In the genomic region with DNA sequence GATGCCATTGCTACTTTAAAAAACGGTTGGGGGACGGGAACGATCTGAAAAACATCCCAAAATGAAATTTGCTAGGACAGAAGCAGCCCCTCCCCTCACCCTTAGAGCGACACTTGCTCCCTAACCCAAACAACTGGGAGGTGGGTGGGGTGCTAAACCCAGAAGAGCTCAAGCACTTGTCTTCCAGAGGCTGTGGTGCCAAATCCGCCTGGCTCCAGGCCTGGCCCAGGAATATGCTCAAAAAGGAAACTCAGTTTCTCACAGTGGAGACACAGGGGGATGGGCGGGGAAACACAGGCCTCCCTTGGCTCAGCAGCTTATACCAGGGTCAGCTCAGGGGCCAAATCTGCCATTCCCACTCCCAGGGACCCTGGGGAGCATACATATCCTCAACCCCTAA, we compare ENCODE assay signal across 6 cellular contexts. TPM values are rescaled to one million over a fixed set of nuclear protein-coding genes. Genes with fewer than 3 reads are reported as not detected.
A peak's percentile ranks its signal among the peaks of the same experiment; 100 is the strongest.
DNase-seq lines count a peak whose midpoint lies in the region; ATAC-seq and TF ChIP-seq lines count a peak whose summit lies in the region.

No MANE protein-coding gene starts in this region.

- H3K36me3 ChIP-seq in transverse colon: peaks cover 0 to 7% (median 0%) of the 10 kb centered on the region in 4 donors

- peak overlapping the region; percentile 98 for H3K27ac Mint-ChIP-seq in activated CD8-positive, alpha-beta memory T cell treated with anti-CD3 and anti-CD28 coated beads, Interleukin-2, amount 10 ng/mL, durations not matched to agents 7 days and 5 days

- H3K27ac ChIP-seq in transverse colon: peak overlapping the region; percentile 84 to 94 (median 92)

- TF ChIP-seq CTCF in transverse colon (IDR thresholded peaks at IDR 0.05): no peak

- H3K4me1 Mint-ChIP-seq in activated CD8-positive, alpha-beta memory T cell treated with anti-CD3 and anti-CD28 coated beads, Interleukin-2, amount 10 ng/mL, durations not matched to agents 7 days and 5 days: peaks cover 75% of the 10 kb centered on the region

- H3K9me3 ChIP-seq in transverse colon: no peaks in the 10 kb centered on the region

- H3K4me3 Mint-ChIP-seq in activated CD8-positive, alpha-beta memory T cell treated with anti-CD3 and anti-CD28 coated beads, Interleukin-2, amount 10 ng/mL, durations not matched to agents 7 days and 5 days: peak overlapping the region; percentile 95

- no peaks in the 10 kb centered on the region for H3K9me3 Mint-ChIP-seq in activated CD8-positive, alpha-beta memory T cell treated with anti-CD3 and anti-CD28 coated beads, Interleukin-2, amount 10 ng/mL, durations not matched to agents 7 days and 5 days (ENCODE audit: low read depth)

- peaks cover 16% of the 10 kb centered on the region for H3K36me3 Mint-ChIP-seq in activated CD8-positive, alpha-beta memory T cell treated with anti-CD3 and anti-CD28 coated beads, Interleukin-2, amount 10 ng/mL, durations not matched to agents 7 days and 5 days

- in situ Hi-C loops in transverse colon (cut with MboI; ENCODE audit: low pct_ligation_motif_present in 1 of 4, low pct_unique_long_range_greater_than_20kb in 1 of 4, low sequenced_read_pairs in 3 of 4): loop anchor here in 3 of 4 donors (25.0 kb wide), 1 partner anchor 106 kb away; a partner anchor contains a TSS

- no peak for TF ChIP-seq EP300 in transverse colon (IDR thresholded peaks at IDR 0.05; ENCODE audit: low read depth)

- peak overlapping the region; percentile 5 to 71 (median 52) for H3K4me3 ChIP-seq in transverse colon

- DNase-seq in activated CD8-positive, alpha-beta memory T cell treated with anti-CD3 and anti-CD28 coated beads, Interleukin-2, amount 10 ng/mL, durations not matched to agents 7 days and 5 days: no peak
- DNase-seq in activated CD8-positive, alpha-beta memory T cell treated with anti-CD3 and anti-CD28 coated beads, Interleukin-2, amount 50 U/mL, for 48 hours: no peak
- DNase-seq in left ventricle myocardium superior: peak; percentile 65
- DNase-seq in transverse colon: no peak
- no peak for DNase-seq in NCI-H1930 (lab: John Stamatoyannopoulos, UW)

- no peaks in the 10 kb centered on the region for H3K27me3 Mint-ChIP-seq in activated CD8-positive, alpha-beta memory T cell treated with anti-CD3 and anti-CD28 coated beads, Interleukin-2, amount 10 ng/mL, durations not matched to agents 7 days and 5 days

- no peak for ATAC-seq in activated CD8-positive, alpha-beta memory T cell treated with anti-CD3 and anti-CD28 coated beads, Interleukin-2, amount 10 ng/mL, durations not matched to agents 7 days and 5 days
- peak; percentile 35 for ATAC-seq in left ventricle myocardium superior
- no peak for ATAC-seq in GM18870 (IDR thresholded peaks at IDR 0.05; ENCODE audit: unreplicated experiment)

- no peaks in the 10 kb centered on the region for H3K27me3 ChIP-seq in transverse colon

- CTCF ChIA-PET in activated CD8-positive, alpha-beta memory T cell treated with anti-CD3 and anti-CD28 coated beads, Interleukin-2, amount 10 ng/mL, durations not matched to agents 7 days and 5 days (lab: Charles Lee): interaction anchor here (1.4 to 5.6 kb wide), 9 partner anchors 10 to 294 kb away, joined by 3 to 46 read pairs (median 5); a partner anchor contains a TSS

- TF ChIP-seq POLR2A in transverse colon (IDR thresholded peaks at IDR 0.05): no peak

- 9% methylated on average over 6 of the region's 6 CpGs; no CpG with 5 or more reads in 1 of the 2 donors for WGBS in transverse colon (ENCODE audit: low coverage in 1 of 2), 2 donors

- intact Hi-C loops in left ventricle myocardium superior (cut with micrococcal nuclease): no loop called here
- intact Hi-C loops in transverse colon (cut with DNase I; ENCODE audit: low total_unique reads): no loop called here

- H3K4me1 ChIP-seq in transverse colon: peaks cover 24 to 68% (median 49%) of the 10 kb centered on the region in 4 donors

RNA-seq across cellular contexts. Expression of a gene that starts 0.7 kb away (rescaled TPM):
- total RNA-seq in activated CD8-positive, alpha-beta memory T cell treated with anti-CD3 and anti-CD28 coated beads, Interleukin-2, amount 10 ng/mL, durations not matched to agents 7 days and 5 days: 10 to 100 TPM; 52.6 to 61.5 TPM
- total RNA-seq in left ventricle myocardium superior: 60.4 TPM
- total RNA-seq in transverse colon: 10 to 100 TPM; 54.1 to 94.1 (median 83.6) TPM

RNA-seq across cellular contexts. Expression of a gene that starts 5.0 kb away (rescaled TPM):
- total RNA-seq in activated CD8-positive, alpha-beta memory T cell treated with anti-CD3 and anti-CD28 coated beads, Interleukin-2, amount 10 ng/mL, durations not matched to agents 7 days and 5 days: 10 to 100 TPM; 44.0 to 47.9 TPM
- total RNA-seq in left ventricle myocardium superior (14.7 TPM), transverse colon (10 to 100 TPM; 23.3 to 63.7 (median 29.0) TPM)

RNA-seq across cellular contexts. Expression of a gene that starts 14.0 kb away (rescaled TPM):
- total RNA-seq in activated CD8-positive, alpha-beta memory T cell treated with anti-CD3 and anti-CD28 coated beads, Interleukin-2, amount 10 ng/mL, durations not matched to agents 7 days and 5 days: 10 to 100 TPM; 48.0 to 57.4 TPM
- total RNA-seq in left ventricle myocardium superior (62.1 TPM), transverse colon (100 to 1,000 TPM in 2 of 4 donors, 10 to 100 TPM in 2; 71.1 to 149 (median 92.0) TPM)

RNA-seq across cellular contexts. Expression of a gene that starts 17.9 kb away (rescaled TPM):
- 100 to 1,000 TPM; 149 to 155 TPM for total RNA-seq in activated CD8-positive, alpha-beta memory T cell treated with anti-CD3 and anti-CD28 coated beads, Interleukin-2, amount 10 ng/mL, durations not matched to agents 7 days and 5 days
- total RNA-seq in left ventricle myocardium superior (16.7 TPM), transverse colon (10 to 100 TPM in 3 of 4 donors, not detected in 1; 28.9 to 41.4 (median 35.2) TPM)

RNA-seq across cellular contexts. Expression of a gene that starts 20.0 kb away (rescaled TPM):
- total RNA-seq in activated CD8-positive, alpha-beta memory T cell treated with anti-CD3 and anti-CD28 coated beads, Interleukin-2, amount 10 ng/mL, durations not matched to agents 7 days and 5 days: 10 to 100 TPM; 43.6 to 46.8 TPM
- total RNA-seq in left ventricle myocardium superior (66.6 TPM), transverse colon (10 to 100 TPM in 3 of 4 donors, 1 to 10 TPM in 1; 6.0 to 19.9 (median 13.1) TPM)
